In genomic region chr22:23800297-23801237, GRCh38 we compare ENCODE assay signal across 16 cellular contexts. TPM values are rescaled to one million over a fixed set of nuclear protein-coding genes. Genes with fewer than 3 reads are reported as not detected.
DNase-seq lines count a peak whose midpoint lies in the region; ATAC-seq and TF ChIP-seq lines count a peak whose summit lies in the region.
"Had no signal": no experiment of that assay in that cellular context is flagged by ENCODE, and none has a peak within 500 bp of the region (broad histone marks: within the 10 kb centered on the region; RNA-seq: fewer than 3 reads in every experiment).

No MANE protein-coding gene starts in this region.

- H4K20me1 ChIP-seq in GM23338 (replicated peaks; ENCODE audit: insufficient read depth) = no peaks in the 10 kb centered on the region; the same call in 1 of the 2 replicates

- no peaks in the 10 kb centered on the region for H3K9me3 ChIP-seq in spleen
- H3K9me3 ChIP-seq: pancreas, thyroid gland had no signal

- H3K4me3 ChIP-seq in GM23338 (no peak overlapping the region), spleen (peak overlapping the region in 1 of 8 donors; percentile 35)
- H3K4me3 ChIP-seq: pancreas, thyroid gland had no signal

- no peak for DNase-seq in activated CD4-positive, alpha-beta T cell treated with anti-CD3 and anti-CD28 coated beads, Interleukin-2, amount 10 ng/mL, durations not matched to agents 24 days and 14 days
- DNase-seq in activated CD4-positive, alpha-beta T cell treated with anti-CD3 and anti-CD28 coated beads for 1 hour = no peak
- DNase-seq in GM23338 (ENCODE audit: low spot score) (no peak), spleen (peak; percentile 86), activated T-cell treated with anti-CD3 and anti-CD28 coated beads for 4 hours (no peak), NCI-H2081 treated with DMSO at 0.1 percent for 48 hours (lab: John Stamatoyannopoulos, UW) (no peak)
- DNase-seq: activated CD8-positive, alpha-beta memory T cell treated with anti-CD3 and anti-CD28 coated beads, Interleukin-2, amount 10 ng/mL, durations not matched to agents 7 days and 5 days; HCEC 1CT; NCI-H526; pancreas; stimulated activated CD4-positive, alpha-beta T cell treated with anti-CD3 and anti-CD28 coated beads, Interleukin-4, amount 100 ng/mL, for 1 hour had no signal

- peaks cover 4% of the 10 kb centered on the region; the same call in 1 of the 2 replicates for H3F3A ChIP-seq in GM23338 (replicated peaks; ENCODE audit: low read depth)

- no peaks in the 10 kb centered on the region for H3K79me2 ChIP-seq in GM23338 (replicated peaks; ENCODE audit: insufficient read depth)

- no peaks in the 10 kb centered on the region for H3K4me1 Mint-ChIP-seq in activated CD4-positive, alpha-beta T cell treated with anti-CD3 and anti-CD28 coated beads, Interleukin-2, amount 10 ng/mL, durations not matched to agents 24 days and 14 days
- peaks cover 3% of the 10 kb centered on the region; the same call in 1 of the 3 replicates for H3K4me1 Mint-ChIP-seq in GM23338
- H3K4me1 Mint-ChIP-seq: activated CD8-positive, alpha-beta memory T cell treated with anti-CD3 and anti-CD28 coated beads, Interleukin-2, amount 10 ng/mL, durations not matched to agents 7 days and 5 days had no signal

- ATAC-seq in GM23338 (no peak), HG03571 (IDR thresholded peaks at IDR 0.05; ENCODE audit: unreplicated experiment) (peak; percentile 39), HG03439 (IDR thresholded peaks at IDR 0.05; ENCODE audit: unreplicated experiment) (no peak)
- ATAC-seq: activated CD8-positive, alpha-beta memory T cell treated with anti-CD3 and anti-CD28 coated beads, Interleukin-2, amount 10 ng/mL, durations not matched to agents 7 days and 5 days; pancreas had no signal

- H3K36me3 Mint-ChIP-seq in activated CD4-positive, alpha-beta T cell treated with anti-CD3 and anti-CD28 coated beads, Interleukin-2, amount 10 ng/mL, durations not matched to agents 24 days and 14 days (ENCODE audit: low read depth) = peaks cover 62% of the 10 kb centered on the region
- peaks cover 90% of the 10 kb centered on the region for H3K36me3 Mint-ChIP-seq in GM23338 (ENCODE audit: low read depth)

- TF ChIP-seq POLR2A in spleen (IDR thresholded peaks at IDR 0.05) = no peak

- H3K27ac ChIP-seq in GM23338 (ENCODE audit: low read depth) (no peak overlapping the region), spleen (peak overlapping the region; percentile 39 to 85 (median 70))
- H3K27ac ChIP-seq: KMS-11, pancreas had no signal

- H3K36me3 ChIP-seq in GM23338 (ENCODE audit: insufficient read depth) (peaks cover 40% of the 10 kb centered on the region), spleen (peaks cover 0 to 100% (median 79%) of the 10 kb centered on the region in 6 donors)

- WGBS in spleen, 5 donors = 66 to 79% (median 71%) methylated on average over 18 of the region's 18 CpGs

- H3K9me3 Mint-ChIP-seq in activated CD4-positive, alpha-beta T cell treated with anti-CD3 and anti-CD28 coated beads, Interleukin-2, amount 10 ng/mL, durations not matched to agents 24 days and 14 days = no peaks in the 10 kb centered on the region
- H3K9me3 Mint-ChIP-seq in GM23338 = no peaks in the 10 kb centered on the region; the same call in 2 of the 3 replicates

- peak overlapping the region; percentile 35 for H3K27ac Mint-ChIP-seq in activated CD4-positive, alpha-beta T cell treated with anti-CD3 and anti-CD28 coated beads, Interleukin-2, amount 10 ng/mL, durations not matched to agents 24 days and 14 days
- peak overlapping the region; percentile 86; the same call in 1 of the 2 replicates for H3K27ac Mint-ChIP-seq in GM23338
- H3K27ac Mint-ChIP-seq: activated CD8-positive, alpha-beta memory T cell treated with anti-CD3 and anti-CD28 coated beads, Interleukin-2, amount 10 ng/mL, durations not matched to agents 7 days and 5 days had no signal

- intact Hi-C loops in activated CD4-positive, alpha-beta T cell treated with anti-CD3 and anti-CD28 coated beads, Interleukin-2, amount 10 ng/mL, durations not matched to agents 24 days and 14 days (cut with micrococcal nuclease) = no loop called here
- intact Hi-C loops in spleen (cut with DNase I; ENCODE audit: low total_unique reads) = no loop called here

- no peak overlapping the region for H2AFZ ChIP-seq in GM23338

- TF ChIP-seq CTCF in GM23338 (conservative IDR thresholded peaks at IDR 0.05; ENCODE audit: low read depth in 2 of 2) (no peak), spleen (IDR thresholded peaks at IDR 0.05 in 8 of 11, conservative IDR thresholded peaks at IDR 0.05 in 3 of 11) (no peak)

- H3K27me3 Mint-ChIP-seq in activated CD4-positive, alpha-beta T cell treated with anti-CD3 and anti-CD28 coated beads, Interleukin-2, amount 10 ng/mL, durations not matched to agents 24 days and 14 days = no peaks in the 10 kb centered on the region
- H3K27me3 Mint-ChIP-seq in GM23338 (ENCODE audit: insufficient read depth, low read depth, poor library complexity) = no peaks in the 10 kb centered on the region
- H3K27me3 Mint-ChIP-seq: activated CD8-positive, alpha-beta memory T cell treated with anti-CD3 and anti-CD28 coated beads, Interleukin-2, amount 10 ng/mL, durations not matched to agents 7 days and 5 days had no signal

- H3K4me1 ChIP-seq in GM23338 (ENCODE audit: insufficient read depth) = no peaks in the 10 kb centered on the region
- peaks cover 0 to 67% (median 45%) of the 10 kb centered on the region in 6 donors for H3K4me1 ChIP-seq in spleen
- H3K4me1 ChIP-seq: pancreas had no signal

- no peak overlapping the region for H3K4me3 Mint-ChIP-seq in activated CD4-positive, alpha-beta T cell treated with anti-CD3 and anti-CD28 coated beads, Interleukin-2, amount 10 ng/mL, durations not matched to agents 24 days and 14 days
- H3K4me3 Mint-ChIP-seq in GM23338 = no peak overlapping the region
- H3K4me3 Mint-ChIP-seq: activated CD8-positive, alpha-beta memory T cell treated with anti-CD3 and anti-CD28 coated beads, Interleukin-2, amount 10 ng/mL, durations not matched to agents 7 days and 5 days had no signal

- H3K4me2 ChIP-seq in GM23338 = no peak overlapping the region
- H3K4me2 ChIP-seq: KMS-11 had no signal

- H3K27me3 ChIP-seq in GM23338 (ENCODE audit: insufficient read depth) (no peaks in the 10 kb centered on the region), spleen (replicated peaks in 1 of 7) (no peaks in the 10 kb centered on the region)
- H3K27me3 ChIP-seq: pancreas, thyroid gland had no signal

- no peaks in the 10 kb centered on the region for H3K9me2 ChIP-seq in GM23338 (ENCODE audit: insufficient read depth)

TF ChIP-seq in GM23338, 12 proteins besides CTCF, POLR2A, EP300 and RAD21 (continues in another document):
- no peak for TF ChIP-seq EZH2phosphoT487 (IDR thresholded peaks at IDR 0.05; ENCODE audit: unreplicated experiment)
- no peak for TF ChIP-seq JUNB (IDR thresholded peaks at IDR 0.05; ENCODE audit: unreplicated experiment)
- TF ChIP-seq POLR2AphosphoS5 (IDR thresholded peaks at IDR 0.05; ENCODE audit: low read depth) = no peak

RNA-seq across cellular contexts. Expression of gene SMARCB1, which starts 13.8 kb away (rescaled TPM):
- 89.9 and 92.2 TPM in 2 replicates for total RNA-seq in activated CD4-positive, alpha-beta T cell treated with anti-CD3 and anti-CD28 coated beads, Interleukin-2, amount 10 ng/mL, durations not matched to agents 24 days and 14 days
- total RNA-seq in GM23338 (2014; rRNA removed; shearing (Covaris generic)) = 115 and 132 TPM in 2 replicates
- polyA plus RNA-seq in GM23338 (2016; fragmentation: Nextera tagmentation; extraction: Ambion mirVana) (113 and 114 TPM in 2 replicates), spleen (100 to 1,000 TPM in 1 of 3 donors, 10 to 100 TPM in 2; 64.2 to 100 (median 86.9) TPM)
- total RNA-seq in spleen = 100 to 1,000 TPM in 2 of 7 donors, 10 to 100 TPM in 5; 72.8 to 166 (median 84.6) TPM

RNA-seq across cellular contexts. Expression of gene MMP11, which starts 27.9 kb away (rescaled TPM):
- total RNA-seq in activated CD4-positive, alpha-beta T cell treated with anti-CD3 and anti-CD28 coated beads, Interleukin-2, amount 10 ng/mL, durations not matched to agents 24 days and 14 days = 0.50 and 0.70 TPM in 2 replicates
- 12.1 and 17.4 TPM in 2 replicates for total RNA-seq in GM23338 (2014; rRNA removed; shearing (Covaris generic))
- polyA plus RNA-seq in GM23338 (2016; fragmentation: Nextera tagmentation; extraction: Ambion mirVana) = 4.9 and 5.3 TPM in 2 replicates
- 10 to 100 TPM in 1 of 7 donors, 1 to 10 TPM in 5, under 1 TPM in 1; 0.66 to 11.0 (median 3.3) TPM for total RNA-seq in spleen
- 1 to 10 TPM; 4.4 to 6.8 (median 4.7) TPM for polyA plus RNA-seq in spleen

RNA-seq across cellular contexts. Expression of gene CHCHD10, which starts 32.8 kb away (rescaled TPM):
- total RNA-seq in activated CD4-positive, alpha-beta T cell treated with anti-CD3 and anti-CD28 coated beads, Interleukin-2, amount 10 ng/mL, durations not matched to agents 24 days and 14 days = 122 and 126 TPM in 2 replicates
- 1.2 and 11.4 TPM in 2 replicates for total RNA-seq in GM23338 (2014; rRNA removed; shearing (Covaris generic))
- polyA plus RNA-seq in GM23338 (2016; fragmentation: Nextera tagmentation; extraction: Ambion mirVana) (101 and 113 TPM in 2 replicates), spleen (100 to 1,000 TPM; 117 to 189 (median 167) TPM)
- total RNA-seq in spleen = 100 to 1,000 TPM in 1 of 7 donors, 10 to 100 TPM in 6; 16.8 to 101 (median 83.4) TPM

RNA-seq across cellular contexts. Expression of gene C22orf15, which starts 37.8 kb away (rescaled TPM):
- total RNA-seq in activated CD4-positive, alpha-beta T cell treated with anti-CD3 and anti-CD28 coated beads, Interleukin-2, amount 10 ng/mL, durations not matched to agents 24 days and 14 days = 0.16 and 0.19 TPM in 2 replicates
- total RNA-seq in GM23338 (2014; rRNA removed; shearing (Covaris generic)) = 3.6 and 5.7 TPM in 2 replicates
- polyA plus RNA-seq in GM23338 (2016; fragmentation: Nextera tagmentation; extraction: Ambion mirVana) = 9.3 and 10.1 TPM in 2 replicates
- total RNA-seq in spleen = under 1 TPM in 4 of 7 donors, not detected in 3; 0.44 to 0.97 (median 0.76) TPM
- 1 to 10 TPM in 1 of 3 donors, under 1 TPM in 2; 0.29 to 1.4 (median 0.59) TPM for polyA plus RNA-seq in spleen
- total RNA-seq: Daoy, pancreas, thyroid gland had no signal
- polyA plus RNA-seq: pancreas had no signal

RNA-seq across cellular contexts. Expression of gene DERL3, which starts 38.2 kb away (rescaled TPM):
- 13.4 and 14.8 TPM in 2 replicates for total RNA-seq in activated CD4-positive, alpha-beta T cell treated with anti-CD3 and anti-CD28 coated beads, Interleukin-2, amount 10 ng/mL, durations not matched to agents 24 days and 14 days
- total RNA-seq in GM23338 (2014; rRNA removed; shearing (Covaris generic)) = 10.6 and 13.6 TPM in 2 replicates
- polyA plus RNA-seq in GM23338 (2016; fragmentation: Nextera tagmentation; extraction: Ambion mirVana) = 16.6 and 19.5 TPM in 2 replicates
- total RNA-seq in spleen = 10 to 100 TPM; 10.2 to 62.8 (median 30.4) TPM
- 10 to 100 TPM; 16.1 to 18.8 (median 17.9) TPM for polyA plus RNA-seq in spleen
